8 cellular contexts compared by ENCODE assay signal in the genomic region with DNA sequence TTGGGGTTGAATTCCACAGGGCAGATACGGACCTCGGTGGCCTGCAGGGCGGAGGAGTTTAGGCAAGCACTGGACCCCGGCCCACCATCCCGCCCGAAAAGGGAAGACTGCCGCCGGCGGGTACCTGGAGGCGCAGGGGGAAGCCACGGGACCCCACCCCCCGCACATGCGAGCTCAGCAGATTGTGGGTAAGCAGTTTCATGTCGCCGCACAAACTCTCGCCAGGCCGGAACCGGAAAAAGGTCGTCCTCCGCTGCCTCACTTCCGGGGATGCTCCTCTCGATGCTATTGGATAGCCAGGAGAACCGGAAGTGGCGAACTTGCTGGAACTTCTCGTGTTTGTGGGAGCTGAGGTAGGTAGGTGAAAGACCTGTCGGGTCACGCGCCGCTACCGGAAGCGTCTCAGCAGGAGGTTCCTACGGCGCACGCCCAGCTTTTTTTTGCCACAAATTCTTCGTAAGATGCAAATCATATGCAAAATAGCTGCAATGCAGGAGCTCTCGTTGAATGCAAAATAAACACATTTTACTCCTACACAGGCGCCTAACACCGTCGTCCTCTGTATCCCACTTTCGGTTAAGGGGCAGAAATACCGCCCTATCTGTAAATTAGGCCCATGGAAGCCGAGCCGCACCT. TPM values are rescaled to one million over a fixed set of nuclear protein-coding genes. Genes with fewer than 3 reads are reported as not detected.
DNase-seq lines count a peak whose midpoint lies in the region; ATAC-seq and TF ChIP-seq lines count a peak whose summit lies in the region.

A gene (minus strand): TSS at position 235 of the 636 bp plus-strand sequence. CDS start 33 bp downstream, at position 202.

- H3K4me1 ChIP-seq in BE2C: no peaks in the 10 kb centered on the region

- peaks cover 31% of the 10 kb centered on the region for H3K36me3 Mint-ChIP-seq in activated CD4-positive, alpha-beta T cell treated with anti-CD3 and anti-CD28 coated beads, Interleukin-2, amount 10 ng/mL, durations not matched to agents 7 days and 5 days (ENCODE audit: low read depth)

- H3K4me3 ChIP-seq in BE2C (ENCODE audit: low read depth, low read length) (peak within 1 kb of the TSS; percentile 78), coronary artery (peak within 1 kb of the TSS; percentile 91)

- CTCF ChIA-PET in activated CD4-positive, alpha-beta T cell treated with anti-CD3 and anti-CD28 coated beads, Interleukin-2, amount 10 ng/mL, durations not matched to agents 7 days and 5 days (lab: Charles Lee): interaction anchor here (0.7 to 5.0 kb wide), 22 partner anchors 10 to 317 kb away, joined by 3 to 54 read pairs (median 4); a partner anchor contains a TSS

- no peaks in the 10 kb centered on the region for H3K9me3 ChIP-seq in BE2C

- peak within 1 kb of the TSS; percentile 94 for H3K4me3 Mint-ChIP-seq in activated CD4-positive, alpha-beta T cell treated with anti-CD3 and anti-CD28 coated beads, Interleukin-2, amount 10 ng/mL, durations not matched to agents 7 days and 5 days

- H3K36me3 ChIP-seq in BE2C: 0 out of 2 replicates have a peak, but pooled peaks cover 6% of the 10 kb centered on the region

- H3K27me3 Mint-ChIP-seq in activated CD4-positive, alpha-beta T cell treated with anti-CD3 and anti-CD28 coated beads, Interleukin-2, amount 10 ng/mL, durations not matched to agents 7 days and 5 days: no peaks in the 10 kb centered on the region

- H3K27ac Mint-ChIP-seq in activated CD4-positive, alpha-beta T cell treated with anti-CD3 and anti-CD28 coated beads, Interleukin-2, amount 10 ng/mL, durations not matched to agents 7 days and 5 days: peak within 1 kb of the TSS; percentile 99

- H3K4me1 Mint-ChIP-seq in activated CD4-positive, alpha-beta T cell treated with anti-CD3 and anti-CD28 coated beads, Interleukin-2, amount 10 ng/mL, durations not matched to agents 7 days and 5 days: peaks cover 43% of the 10 kb centered on the region

- no peak for TF ChIP-seq CTCF in BE2C (IDR thresholded peaks at IDR 0.05; ENCODE audit: low read depth, low read length)
- no peak for TF ChIP-seq CTCF in coronary artery (IDR thresholded peaks at IDR 0.05)

- ATAC-seq in HG03469 (IDR thresholded peaks at IDR 0.05; ENCODE audit: unreplicated experiment): peak; percentile 37

- no peaks in the 10 kb centered on the region for H3K9me3 Mint-ChIP-seq in activated CD4-positive, alpha-beta T cell treated with anti-CD3 and anti-CD28 coated beads, Interleukin-2, amount 10 ng/mL, durations not matched to agents 7 days and 5 days

- DNase-seq in BE2C (peak; percentile 85), GM19240 (ENCODE audit: insufficient read length, low spot score) (peak; percentile 96), NCI-H69 (lab: John Stamatoyannopoulos, UW) (peak; percentile 99), coronary artery (ENCODE audit: low spot score) (peak; percentile 98), left kidney (ENCODE audit: low read depth, low spot score) (peak; percentile 99)
- peak; percentile 99 for DNase-seq in activated CD4-positive, alpha-beta T cell treated with anti-CD3 and anti-CD28 coated beads, Interleukin-2, amount 10 ng/mL, durations not matched to agents 7 days and 5 days
- peak; percentile 95 for DNase-seq in stimulated activated CD4-positive, alpha-beta T cell treated with anti-CD3 and anti-CD28 coated beads, Interleukin-2, amount 100 ng/mL, for 4 hours (ENCODE audit: low read depth)

- POLR2A ChIA-PET in activated CD4-positive, alpha-beta T cell treated with anti-CD3 and anti-CD28 coated beads, Interleukin-2, amount 10 ng/mL, durations not matched to agents 7 days and 5 days (lab: Charles Lee): interaction anchor here (0.5 to 1.4 kb wide), 9 partner anchors 10 to 1334 kb away, joined by 3 to 12 read pairs (median 4); a partner anchor contains a TSS

- H3K27me3 ChIP-seq in BE2C: no peaks in the 10 kb centered on the region

- H3K27ac ChIP-seq in coronary artery: peak within 1 kb of the TSS; percentile 91 to 99

RNA-seq across cellular contexts. Expression of the gene that starts here (rescaled TPM):
- 825 TPM for polyA plus RNA-seq in BE2C (2012; ENCODE audit: insufficient read depth, insufficient read length, low read depth)
- total RNA-seq in activated CD4-positive, alpha-beta T cell treated with anti-CD3 and anti-CD28 coated beads, Interleukin-2, amount 10 ng/mL, durations not matched to agents 7 days and 5 days: 100 to 1,000 TPM; 160 to 171 TPM

Comparison
In these comparisons a context has a peak if more than half of its experiments do, and no peak if none do; other contexts are left out.
1. Peak in every context shown above with its lines: DNase-seq, ATAC-seq, H3K4me3 ChIP-seq and H3K27ac ChIP-seq.